23 cellular contexts compared by ENCODE assay signal in the genomic region with DNA sequence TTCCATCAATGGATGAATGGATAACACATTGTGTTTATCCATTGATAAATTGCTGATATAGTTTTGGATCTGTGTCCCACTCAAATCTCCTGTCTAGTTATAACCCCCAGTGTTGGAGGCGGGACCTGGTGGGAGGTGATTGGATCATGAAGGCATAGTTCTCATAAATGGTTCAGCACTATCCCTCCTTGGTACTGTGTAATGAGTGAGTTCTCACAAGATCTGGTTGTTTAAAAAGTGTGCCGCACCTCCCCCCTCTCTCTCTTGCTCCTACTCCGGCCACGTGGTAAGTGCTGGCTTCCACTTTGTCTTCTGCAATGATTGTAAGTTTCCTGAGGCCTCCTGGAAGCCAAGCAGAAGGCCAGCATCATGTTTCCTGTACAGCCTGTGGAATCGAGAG. TPM values are rescaled to one million over a fixed set of nuclear protein-coding genes. Genes with fewer than 3 reads are reported as not detected.
"Had no signal": no experiment of that assay in that cellular context is flagged by ENCODE, and none has a peak within 500 bp of the region (broad histone marks: within the 10 kb centered on the region; RNA-seq: fewer than 3 reads in every experiment).

No MANE protein-coding gene starts in this region.

- H3K36me3 ChIP-seq: SJSA1 had no signal

- DNase-seq: activated B cell treated with CpG ODN at 0.5 μM for 24 hours; activated CD4-positive, alpha-beta T cell treated with anti-CD3 and anti-CD28 coated beads for 1 hour; activated CD4-positive, alpha-beta T cell treated with anti-CD3 and anti-CD28 coated beads, Interleukin-2, amount 10 ng/mL, durations not matched to agents 24 days and 14 days; activated CD4-positive, alpha-beta T cell treated with anti-CD3 and anti-CD28 coated beads, Interleukin-2, amount 50 U/mL, for 48 hours; activated naive CD4-positive, alpha-beta T cell; activated T-cell treated with anti-CD3 and anti-CD28 coated beads, Interleukin-2, amount 50 U/mL, for 72 hours; amygdala; KBM-7; NCI-H1048; NCI-H146; NCI-H187 treated with DMSO at 0.1 percent for 48 hours; NCI-H2081 treated with DMSO at 0.1 percent for 48 hours; NCI-H446; NCI-H524; PC-3; SHP77; SW 1271 had no signal

- H3K27me3 ChIP-seq: SJSA1 had no signal

- H3K9me3 ChIP-seq: SJSA1 had no signal

- H3K27ac ChIP-seq: SJSA1 had no signal

- H3K4me3 ChIP-seq: SJSA1 had no signal

RNA-seq across cellular contexts. Expression of gene SPATA3, which starts 23.9 kb away (rescaled TPM):
- total RNA-seq: activated B cell treated with CpG ODN at 0.5 μM for 24 hours; activated CD4-positive, alpha-beta T cell treated with anti-CD3 and anti-CD28 coated beads, Interleukin-2, amount 10 ng/mL, durations not matched to agents 24 days and 14 days; activated T-helper 2 cell treated with anti-CD3 and anti-CD28 coated beads, Interferon-gamma antibody, Interleukin-2, Interleukin-4, amounts not matched to agents 10 μg/mL and 5 μg/mL and 100 μg/mL, durations not matched to agents 14 hours and 24 hours and 36 hours; astrocyte; LHCN-M2; M059J; PC-3; SJSA1; T-helper 1 cell treated with Interleukin-12 subunit alpha and Interleukin-12 subunit beta and Interleukin-4 antibody, amounts not matched to agents 30 ng/mL and 1 ng/mL, for 36 hours had no signal

RNA-seq across cellular contexts. Expression of gene GPR55, which starts 47.0 kb away (rescaled TPM):
- total RNA-seq: astrocyte, LHCN-M2, M059J had no signal
